ENCODE assay signal across 24 cellular contexts in the genomic region with DNA sequence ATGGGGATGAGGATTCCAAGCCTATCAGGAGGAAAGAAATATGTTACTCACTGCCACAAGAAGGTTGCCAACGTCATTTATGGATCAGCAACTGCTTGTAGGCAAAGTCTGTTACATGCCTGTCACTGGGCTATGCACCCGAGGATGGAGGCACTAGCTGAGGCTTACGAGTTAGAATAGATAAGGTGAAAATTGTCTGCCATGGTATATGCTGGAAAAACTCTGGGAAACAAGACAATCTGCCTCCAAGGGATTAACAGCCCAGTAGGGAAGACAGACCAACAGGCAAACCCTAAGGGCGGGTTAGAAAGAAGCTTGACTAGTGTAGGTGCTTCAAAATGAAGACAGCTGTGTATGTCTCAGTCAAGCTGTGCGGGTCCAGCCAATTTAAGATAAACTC. TPM values are rescaled to one million over a fixed set of nuclear protein-coding genes. Genes with fewer than 3 reads are reported as not detected.
DNase-seq lines count a peak whose midpoint lies in the region; FAIRE-seq and TF ChIP-seq lines count a peak whose summit lies in the region.
"Had no signal": no experiment of that assay in that cellular context is flagged by ENCODE, and none has a peak within 500 bp of the region (broad histone marks: within the 10 kb centered on the region; RNA-seq: fewer than 3 reads in every experiment).

No MANE protein-coding gene starts in this region.

- H3K27ac ChIP-seq in endodermal cell (ENCODE audit: low read depth, low read length) = no peak overlapping the region
- peak overlapping the region; percentile 10 for H3K27ac ChIP-seq in mesendoderm (ENCODE audit: low read depth, low read length)
- H3K27ac ChIP-seq in right atrium auricular region = no peak overlapping the region
- H3K27ac ChIP-seq: 22Rv1; BLaER1 treated with 17β-estradiol and CSF1 and Interleukin-3, amounts not matched to agents 10 nM and 100 nM; GM23248 had no signal

- no peaks in the 10 kb centered on the region for H3K9me3 ChIP-seq in endodermal cell (ENCODE audit: control insufficient read depth, low read length)
- H3K9me3 ChIP-seq in right atrium auricular region = no peaks in the 10 kb centered on the region
- H3K9me3 ChIP-seq: BE2C; BLaER1 treated with 17β-estradiol and CSF1 and Interleukin-3, amounts not matched to agents 10 nM and 100 nM had no signal

- 49 to 69% methylated on average over 2 to 5 of the region's 5 CpGs for WGBS in endodermal cell (ENCODE audit: insufficient coverage in 1 of 2, insufficient read length in 1 of 2), 2 experiments
- no CpG with 5 or more reads among the region's 5 CpGs for WGBS in mesendoderm (ENCODE audit: extremely low coverage, insufficient coverage, low lambda C conversion rate)

- no peak overlapping the region for H4K5ac ChIP-seq in mesendoderm (ENCODE audit: low read length)

- TF ChIP-seq POLR2A in erythroblast (IDR thresholded peaks at IDR 0.05; ENCODE audit: low read length) = no peak
- TF ChIP-seq POLR2A in H54 (IDR thresholded peaks at IDR 0.05; ENCODE audit: low read depth, low read length) = no peak

- no peak overlapping the region for H3K4me2 ChIP-seq in mesendoderm (ENCODE audit: low read length)
- H3K4me2 ChIP-seq: BLaER1 treated with 17β-estradiol and CSF1 and Interleukin-3, amounts not matched to agents 10 nM and 100 nM had no signal

- H3K36me3 ChIP-seq in endodermal cell (ENCODE audit: control insufficient read depth, insufficient read depth, low read length) (peaks cover 13% of the 10 kb centered on the region), mesendoderm (ENCODE audit: control insufficient read depth, insufficient read depth, low read length) (no peaks in the 10 kb centered on the region), right atrium auricular region (peaks cover 8% of the 10 kb centered on the region)
- H3K36me3 ChIP-seq: BE2C had no signal

- TF ChIP-seq CTCF in endodermal cell (conservative IDR thresholded peaks at IDR 0.05) (no peak), right atrium auricular region (IDR thresholded peaks at IDR 0.05) (no peak)

- H3K56ac ChIP-seq in mesendoderm (ENCODE audit: low read length) = peak overlapping the region; percentile 73

- no peak overlapping the region for H4K8ac ChIP-seq in mesendoderm (ENCODE audit: low read depth, low read length)

- no peaks in the 10 kb centered on the region for H3K27me3 Mint-ChIP-seq in activated naive CD4-positive, alpha-beta T cell treated with anti-CD3 and anti-CD28 coated beads, Interleukin-2, amount 50 U/mL, for 24 hours
- no peaks in the 10 kb centered on the region for H3K27me3 Mint-ChIP-seq in endodermal cell (ENCODE audit: insufficient read depth)
- H3K27me3 Mint-ChIP-seq: CD4-positive, alpha-beta T cell; CD8-positive, alpha-beta memory T cell had no signal

- H3K4me1 Mint-ChIP-seq in activated naive CD4-positive, alpha-beta T cell treated with anti-CD3 and anti-CD28 coated beads, Interleukin-2, amount 50 U/mL, for 24 hours = peaks cover 10% of the 10 kb centered on the region
- H3K4me1 Mint-ChIP-seq in endodermal cell = peaks cover 57% of the 10 kb centered on the region
- H3K4me1 Mint-ChIP-seq: CD14-positive monocyte; CD8-positive, alpha-beta memory T cell had no signal

- H3K9ac ChIP-seq in endodermal cell (ENCODE audit: extremely low read depth, low read length, poor library complexity, severe bottlenecking) = no peak overlapping the region
- H3K9ac ChIP-seq in mesendoderm (ENCODE audit: low read length) = peak overlapping the region; percentile 21
- H3K9ac ChIP-seq: BLaER1 treated with 17β-estradiol and CSF1 and Interleukin-3, amounts not matched to agents 10 nM and 100 nM; GM23248 had no signal

- H3K79me2 ChIP-seq in mesendoderm (ENCODE audit: control insufficient read depth, insufficient read depth, low read length) = no peaks in the 10 kb centered on the region

- DNase-seq in activated naive CD4-positive, alpha-beta T cell (lab: John Stamatoyannopoulos, UW) = no peak
- DNase-seq in endodermal cell = peak; percentile 51
- peak; percentile 83 for DNase-seq in mesendoderm
- no peak for DNase-seq in erythroblast (lab: John Stamatoyannopoulos, UW)
- no peak for DNase-seq in H54 (ENCODE audit: insufficient read length, low spot score)
- no peak for DNase-seq in right atrium auricular region (ENCODE audit: low spot score)
- DNase-seq: BE2C; CD4-positive, alpha-beta T cell; CD8-positive, alpha-beta memory T cell; DMS 273 treated with DMSO at 0.1 percent for 48 hours; DMS79; EL; GDM1; GM23248; H9 had no signal

- H3K18ac ChIP-seq in mesendoderm (ENCODE audit: low read length) = peak overlapping the region; percentile 1

- no peak overlapping the region for H2BK15ac ChIP-seq in mesendoderm (replicated peaks; ENCODE audit: low read depth)

- H3K4ac ChIP-seq in mesendoderm (ENCODE audit: low read depth, low read length) = no peak overlapping the region

- H3K4me3 ChIP-seq in endodermal cell (ENCODE audit: low read length) (no peak overlapping the region), mesendoderm (ENCODE audit: low read length) (no peak overlapping the region), right atrium auricular region (no peak overlapping the region)
- H3K4me3 ChIP-seq: BLaER1 treated with 17β-estradiol and CSF1 and Interleukin-3, amounts not matched to agents 10 nM and 100 nM; GM12878; GM23248 had no signal

- H3K4me1 ChIP-seq in endodermal cell (ENCODE audit: control insufficient read depth, insufficient read depth, low read length) (peaks cover 29% of the 10 kb centered on the region), mesendoderm (ENCODE audit: control insufficient read depth, low read depth, low read length) (peaks cover 9% of the 10 kb centered on the region), right atrium auricular region (peaks cover 0 to 61% of the 10 kb centered on the region in 2 donors)
- H3K4me1 ChIP-seq: BE2C; BLaER1 treated with 17β-estradiol and CSF1 and Interleukin-3, amounts not matched to agents 10 nM and 100 nM had no signal

- peaks cover 12% of the 10 kb centered on the region for H3K36me3 Mint-ChIP-seq in activated naive CD4-positive, alpha-beta T cell treated with anti-CD3 and anti-CD28 coated beads, Interleukin-2, amount 50 U/mL, for 24 hours
- peaks cover 7% of the 10 kb centered on the region for H3K36me3 Mint-ChIP-seq in endodermal cell (ENCODE audit: low read depth)

- no peak overlapping the region for H2AK5ac ChIP-seq in mesendoderm (ENCODE audit: low read length)

- H2BK5ac ChIP-seq in mesendoderm (ENCODE audit: low read length) = peak overlapping the region; percentile 42

- H3K23ac ChIP-seq in mesendoderm (ENCODE audit: low read length) = no peak overlapping the region

- H2BK120ac ChIP-seq in mesendoderm (ENCODE audit: low read depth, low read length) = no peak overlapping the region

- H3K27me3 ChIP-seq in endodermal cell (ENCODE audit: control insufficient read depth, insufficient read depth, low read length, poor library complexity, severe bottlenecking) (no peaks in the 10 kb centered on the region), mesendoderm (ENCODE audit: insufficient read depth, low read length, poor library complexity) (no peaks in the 10 kb centered on the region), right atrium auricular region (no peaks in the 10 kb centered on the region)
- H3K27me3 ChIP-seq: BE2C; BLaER1 treated with 17β-estradiol and CSF1 and Interleukin-3, amounts not matched to agents 10 nM and 100 nM had no signal

- peak overlapping the region; percentile 65 for H3K27ac Mint-ChIP-seq in activated naive CD4-positive, alpha-beta T cell treated with anti-CD3 and anti-CD28 coated beads, Interleukin-2, amount 50 U/mL, for 24 hours
- H3K27ac Mint-ChIP-seq in endodermal cell = no peak overlapping the region
- H3K27ac Mint-ChIP-seq: CD4-positive, alpha-beta T cell; H9 had no signal

- no peak overlapping the region for H3K4me3 Mint-ChIP-seq in activated naive CD4-positive, alpha-beta T cell treated with anti-CD3 and anti-CD28 coated beads, Interleukin-2, amount 50 U/mL, for 24 hours
- H3K4me3 Mint-ChIP-seq in endodermal cell = no peak overlapping the region
- H3K4me3 Mint-ChIP-seq: CD14-positive monocyte; CD4-positive, alpha-beta T cell; CD8-positive, alpha-beta memory T cell; H9 had no signal

- no peak for FAIRE-seq in H54 (lab: Jason Lieb, UNC)
- FAIRE-seq: A204.1, D721Med, GM12878, GM19239, H1 had no signal

- no peaks in the 10 kb centered on the region for H3K79me1 ChIP-seq in mesendoderm (ENCODE audit: low read length)

- no peaks in the 10 kb centered on the region for H3K9me3 Mint-ChIP-seq in activated naive CD4-positive, alpha-beta T cell treated with anti-CD3 and anti-CD28 coated beads, Interleukin-2, amount 50 U/mL, for 24 hours
- H3K9me3 Mint-ChIP-seq in endodermal cell = no peaks in the 10 kb centered on the region
- H3K9me3 Mint-ChIP-seq: CD14-positive monocyte; CD4-positive, alpha-beta T cell; CD8-positive, alpha-beta memory T cell; H9 had no signal

RNA-seq across cellular contexts. Expression of a gene that starts 47.4 kb away (rescaled TPM):
- total RNA-seq in endodermal cell = 10 to 100 TPM; 32.3 to 37.5 TPM
- 30.3 TPM for polyA plus RNA-seq in endodermal cell (2013, experiment 1 of 2)
- 23.8 TPM for polyA plus RNA-seq in endodermal cell (2013, experiment 2 of 2)
- 15.2 TPM for polyA plus RNA-seq in mesendoderm (2013, experiment 1 of 2)
- polyA plus RNA-seq in mesendoderm (2013, experiment 2 of 2) = 15.8 TPM
- 10 to 100 TPM; 66.9 to 85.1 TPM for total RNA-seq in right atrium auricular region

Comparison
In these comparisons a context has a peak if more than half of its experiments do, and no peak if none do; other contexts are left out.
1. DNase-seq: peak in endodermal cell (single experiment) and mesendoderm (single experiment); none in activated naive CD4-positive, alpha-beta T cell (0 of 4), erythroblast (0 of 2), H54 (single experiment) and right atrium auricular region (single experiment).